ENCODE assay signal across 11 cellular contexts in the genomic region with DNA sequence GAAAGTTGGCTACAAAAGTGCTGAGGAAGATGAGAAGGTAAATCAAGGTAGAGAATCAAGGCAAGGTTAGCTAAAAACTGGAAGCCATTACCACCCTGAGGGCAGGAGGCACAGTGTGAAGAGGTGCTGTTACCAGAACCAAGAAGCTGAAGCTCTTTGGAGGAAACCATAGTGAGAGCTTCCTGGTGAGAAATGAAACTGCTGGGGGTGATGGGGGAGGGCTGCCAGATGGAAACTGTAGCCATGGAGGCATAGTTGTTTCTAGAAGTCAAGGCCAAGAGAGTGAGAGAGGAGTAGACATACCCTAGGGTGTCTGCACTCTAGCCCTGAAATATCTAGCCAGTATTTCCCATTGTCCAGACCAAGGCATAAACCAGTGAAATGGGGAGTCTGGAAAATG. TPM values are rescaled to one million over a fixed set of nuclear protein-coding genes. Genes with fewer than 3 reads are reported as not detected.
A peak's percentile ranks its signal among the peaks of the same experiment; 100 is the strongest.
DNase-seq lines count a peak whose midpoint lies in the region; ATAC-seq lines count a peak whose summit lies in the region.
"Had no signal": no experiment of that assay in that cellular context is flagged by ENCODE, and none has a peak within 500 bp of the region (broad histone marks: within the 10 kb centered on the region; RNA-seq: fewer than 3 reads in every experiment).

No MANE protein-coding gene starts in this region.

- H3K36me3 Mint-ChIP-seq in activated CD4-positive, alpha-beta memory T cell treated with anti-CD3 and anti-CD28 coated beads for 36 hours: no peaks in the 10 kb centered on the region
- no peaks in the 10 kb centered on the region for H3K36me3 Mint-ChIP-seq in CD8-positive, alpha-beta memory T cell

- H3K27me3 ChIP-seq in CD8-positive, alpha-beta memory T cell (ENCODE audit: insufficient read depth, low read length, poor library complexity, severe bottlenecking): no peaks in the 10 kb centered on the region

- peaks cover 3% of the 10 kb centered on the region for H3K27me3 Mint-ChIP-seq in activated CD4-positive, alpha-beta memory T cell treated with anti-CD3 and anti-CD28 coated beads for 36 hours
- peaks cover 0 to 11% of the 10 kb centered on the region in 2 donors for H3K27me3 Mint-ChIP-seq in CD8-positive, alpha-beta memory T cell

- no peaks in the 10 kb centered on the region for H3K4me1 ChIP-seq in CD8-positive, alpha-beta memory T cell (ENCODE audit: insufficient read depth, low read length)

- H3K4me1 Mint-ChIP-seq in activated CD4-positive, alpha-beta memory T cell treated with anti-CD3 and anti-CD28 coated beads for 36 hours (ENCODE audit: low read depth): peaks cover 5% of the 10 kb centered on the region
- H3K4me1 Mint-ChIP-seq in CD8-positive, alpha-beta memory T cell: peaks cover 0 to 2% (median 0%) of the 10 kb centered on the region in 3 donors

- no peak overlapping the region for H3K4me3 ChIP-seq in CD8-positive, alpha-beta memory T cell (ENCODE audit: low read length)

- H3K27ac Mint-ChIP-seq in activated CD4-positive, alpha-beta memory T cell treated with anti-CD3 and anti-CD28 coated beads for 36 hours: no peak overlapping the region
- H3K27ac Mint-ChIP-seq in CD8-positive, alpha-beta memory T cell: no peak overlapping the region

- POLR2A ChIA-PET in activated CD4-positive, alpha-beta memory T cell treated with anti-CD3 and anti-CD28 coated beads for 36 hours (lab: Charles Lee): no interaction called here
- POLR2A ChIA-PET in CD8-positive, alpha-beta memory T cell (lab: Charles Lee): no interaction called here

- H3K9me3 Mint-ChIP-seq in activated CD4-positive, alpha-beta memory T cell treated with anti-CD3 and anti-CD28 coated beads for 36 hours: no peaks in the 10 kb centered on the region
- no peaks in the 10 kb centered on the region for H3K9me3 Mint-ChIP-seq in CD8-positive, alpha-beta memory T cell

- ATAC-seq in GM18858 (IDR thresholded peaks at IDR 0.05; ENCODE audit: unreplicated experiment): peak; percentile 71
- ATAC-seq in GM21381 (IDR thresholded peaks at IDR 0.05; ENCODE audit: unreplicated experiment): peak; percentile 89
- ATAC-seq in HG03095 (IDR thresholded peaks at IDR 0.05; ENCODE audit: unreplicated experiment): peak; percentile 65

- H3K9me3 ChIP-seq in CD8-positive, alpha-beta memory T cell (ENCODE audit: low read length): no peaks in the 10 kb centered on the region

- intact Hi-C loops in activated CD4-positive, alpha-beta memory T cell treated with anti-CD3 and anti-CD28 coated beads for 36 hours (cut with micrococcal nuclease): no loop called here

- no peaks in the 10 kb centered on the region for H3K36me3 ChIP-seq in CD8-positive, alpha-beta memory T cell (ENCODE audit: insufficient read depth, low read length)

- peak; percentile 30 for DNase-seq in activated CD4-positive, alpha-beta memory T cell treated with anti-CD3 and anti-CD28 coated beads for 36 hours
- DNase-seq in HK-2 (ENCODE audit: unreplicated experiment) (no peak), NCI-H2196 treated with DMSO at 0.1 percent for 48 hours (lab: John Stamatoyannopoulos, UW; ENCODE audit: unreplicated experiment) (no peak), NCI-H510A (lab: John Stamatoyannopoulos, UW) (no peak)
- no peak for DNase-seq in CD8-positive, alpha-beta memory T cell
- DNase-seq: effector CD8-positive, alpha-beta T cell; NCI-H2171; nucleus accumbens had no signal

- no peak overlapping the region for H3K27ac ChIP-seq in CD8-positive, alpha-beta memory T cell (ENCODE audit: low read depth, low read length)

- CTCF ChIA-PET in activated CD4-positive, alpha-beta memory T cell treated with anti-CD3 and anti-CD28 coated beads for 36 hours (lab: Charles Lee): interaction anchor here (0.9 to 2.1 kb wide), 6 partner anchors 8 to 547 kb away, joined by 3 to 23 read pairs (median 4); partner anchors contain the start of gene IFI44L
- CTCF ChIA-PET in CD8-positive, alpha-beta memory T cell (lab: Charles Lee): interaction anchor here (3.6 kb wide), 1 partner anchor 61 kb away, joined by 24 read pairs; no protein-coding TSS in a partner anchor

- H3K4me3 Mint-ChIP-seq in activated CD4-positive, alpha-beta memory T cell treated with anti-CD3 and anti-CD28 coated beads for 36 hours: no peak overlapping the region
- no peak overlapping the region for H3K4me3 Mint-ChIP-seq in CD8-positive, alpha-beta memory T cell

RNA-seq across cellular contexts. Expression of gene IFI44, which starts 28.7 kb away (rescaled TPM):
- 10 to 100 TPM; 56.1 to 60.1 TPM for total RNA-seq in activated CD4-positive, alpha-beta memory T cell treated with anti-CD3 and anti-CD28 coated beads for 36 hours
- 1 to 10 TPM; 6.6 to 7.6 TPM for total RNA-seq in CD8-positive, alpha-beta memory T cell
- 29.8 TPM for polyA plus RNA-seq in CD8-positive, alpha-beta memory T cell

RNA-seq across cellular contexts. Expression of gene IFI44L, which starts 58.1 kb away (rescaled TPM):
- 10 to 100 TPM; 32.8 to 38.3 TPM for total RNA-seq in activated CD4-positive, alpha-beta memory T cell treated with anti-CD3 and anti-CD28 coated beads for 36 hours
- total RNA-seq in CD8-positive, alpha-beta memory T cell: 1 to 10 TPM; 1.4 to 2.3 TPM
- 12.7 TPM for polyA plus RNA-seq in CD8-positive, alpha-beta memory T cell

Comparison
In these comparisons a context has a peak if more than half of its experiments do, and no peak if none do; other contexts are left out.
1. RNA of gene IFI44, which starts 28.7 kb away (total RNA-seq): 56.1 to 60.1 TPM in activated CD4-positive, alpha-beta memory T cell treated with anti-CD3 and anti-CD28 coated beads for 36 hours; 6.6 to 7.6 TPM in CD8-positive, alpha-beta memory T cell; every median in the first group is over 4 times any median in the second.
2. RNA of gene IFI44L, which starts 58.1 kb away (total RNA-seq): 32.8 to 38.3 TPM in activated CD4-positive, alpha-beta memory T cell treated with anti-CD3 and anti-CD28 coated beads for 36 hours; 1.4 to 2.3 TPM in CD8-positive, alpha-beta memory T cell; every median in the first group is over 10 times any median in the second.
3. Peak in every context shown above with its lines, with median percentiles within 50 percentile points of each other: ATAC-seq.